1 cellular context compared by ENCODE assay signal in the genomic region with DNA sequence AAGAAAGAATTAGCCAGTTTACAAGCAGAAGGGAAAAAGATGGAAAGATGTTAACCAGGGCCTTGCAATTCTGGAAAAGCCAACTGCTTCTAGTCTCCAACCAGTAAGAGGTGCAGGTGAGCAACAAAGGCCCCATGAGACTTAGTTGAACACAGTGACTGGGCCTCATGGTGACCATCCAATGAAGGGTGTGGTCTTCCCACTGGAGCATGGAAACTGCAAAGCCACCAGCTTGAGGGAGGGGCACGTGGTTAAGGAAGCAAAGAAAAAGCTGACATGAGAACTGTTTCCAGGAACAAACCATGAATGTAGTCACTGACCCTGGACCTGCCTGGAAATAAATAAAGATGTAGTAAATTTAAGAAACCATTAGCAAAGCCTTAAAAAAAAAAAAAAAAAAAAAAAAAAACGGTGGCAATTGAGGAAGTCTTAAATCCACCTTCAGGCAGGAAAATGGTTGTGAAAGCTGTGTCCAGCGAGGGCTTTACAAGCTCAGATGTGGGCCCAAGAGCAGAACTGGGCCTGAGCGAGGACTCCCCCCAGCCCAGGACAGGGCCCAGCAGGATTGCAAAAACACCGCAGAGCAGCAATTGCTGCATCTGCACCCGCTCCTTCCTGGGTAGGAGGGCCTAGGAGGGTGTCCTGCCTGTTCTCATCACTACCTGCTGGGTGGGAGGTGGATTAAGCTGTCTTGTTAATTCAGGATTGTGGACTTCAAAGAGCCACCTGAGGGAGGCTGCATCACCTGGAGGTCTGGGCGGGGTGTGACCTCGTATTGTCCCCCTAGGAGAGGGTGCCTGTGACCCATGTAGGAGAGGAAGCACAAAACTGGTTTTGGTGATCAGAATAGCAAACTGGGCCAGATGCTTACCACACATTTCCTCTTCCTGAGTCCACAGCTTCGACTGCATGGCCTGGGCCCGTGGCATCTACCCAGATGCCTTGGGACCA.
TF ChIP-seq lines count a peak whose summit lies in the region.

No MANE protein-coding gene starts in this region.

TF ChIP-seq in K562, 482 proteins besides CTCF, POLR2A, EP300 and RAD21:
- TF ChIP-seq ZNF551 (CRISPR knock-in tag; IDR thresholded peaks at IDR 0.05) = no peak
- 0 out of 2 replicates have a peak, but pooled peaks have one; percentile 19 for TF ChIP-seq SPI1 (IDR thresholded peaks at IDR 0.05; ENCODE audit: borderline replicate concordance, low read depth, low read length)
- no peak for TF ChIP-seq TOE1 (IDR thresholded peaks at IDR 0.05; ENCODE audit: borderline replicate concordance)
- TF ChIP-seq TOE1 (CRISPR knock-in tag; IDR thresholded peaks at IDR 0.05; ENCODE audit: borderline replicate concordance, low read depth) = no peak
- TF ChIP-seq, protein P1, sequence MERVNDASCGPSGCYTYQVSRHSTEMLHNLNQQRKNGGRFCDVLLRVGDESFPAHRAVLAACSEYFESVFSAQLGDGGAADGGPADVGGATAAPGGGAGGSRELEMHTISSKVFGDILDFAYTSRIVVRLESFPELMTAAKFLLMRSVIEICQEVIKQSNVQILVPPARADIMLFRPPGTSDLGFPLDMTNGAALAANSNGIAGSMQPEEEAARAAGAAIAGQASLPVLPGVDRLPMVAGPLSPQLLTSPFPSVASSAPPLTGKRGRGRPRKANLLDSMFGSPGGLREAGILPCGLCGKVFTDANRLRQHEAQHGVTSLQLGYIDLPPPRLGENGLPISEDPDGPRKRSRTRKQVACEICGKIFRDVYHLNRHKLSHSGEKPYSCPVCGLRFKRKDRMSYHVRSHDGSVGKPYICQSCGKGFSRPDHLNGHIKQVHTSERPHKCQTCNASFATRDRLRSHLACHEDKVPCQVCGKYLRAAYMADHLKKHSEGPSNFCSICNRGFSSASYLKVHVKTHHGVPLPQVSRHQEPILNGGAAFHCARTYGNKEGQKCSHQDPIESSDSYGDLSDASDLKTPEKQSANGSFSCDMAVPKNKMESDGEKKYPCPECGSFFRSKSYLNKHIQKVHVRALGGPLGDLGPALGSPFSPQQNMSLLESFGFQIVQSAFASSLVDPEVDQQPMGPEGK (CRISPR knock-in tag; IDR thresholded peaks at IDR 0.05; ENCODE audit: borderline replicate concordance) = no peak
- TF ChIP-seq, protein P2, sequence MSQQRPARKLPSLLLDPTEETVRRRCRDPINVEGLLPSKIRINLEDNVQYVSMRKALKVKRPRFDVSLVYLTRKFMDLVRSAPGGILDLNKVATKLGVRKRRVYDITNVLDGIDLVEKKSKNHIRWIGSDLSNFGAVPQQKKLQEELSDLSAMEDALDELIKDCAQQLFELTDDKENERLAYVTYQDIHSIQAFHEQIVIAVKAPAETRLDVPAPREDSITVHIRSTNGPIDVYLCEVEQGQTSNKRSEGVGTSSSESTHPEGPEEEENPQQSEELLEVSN (IDR thresholded peaks at IDR 0.05; ENCODE audit: borderline replicate concordance in 1 of 2, extremely low read depth in 1 of 2, insufficient read depth in 1 of 2, insufficient read length in 1 of 2, low read depth in 1 of 2, low read length in 1 of 2, poor library complexity in 1 of 2, severe bottlenecking in 1 of 2) = peak in 1 of 2 experiments; percentile 21
- TF ChIP-seq L3MBTL2 (IDR thresholded peaks at IDR 0.05) = peak; percentile 69
- no peak for TF ChIP-seq BRCA1 (IDR thresholded peaks at IDR 0.05)
- no peak for TF ChIP-seq BRCA1 (CRISPR knock-in tag; IDR thresholded peaks at IDR 0.05)
- TF ChIP-seq MNT (conservative IDR thresholded peaks at IDR 0.05) = 0 out of 4 replicates have a peak, but pooled peaks of 1 of the 2 experiments have one; percentile 20
- TF ChIP-seq NEUROD1 (IDR thresholded peaks at IDR 0.05; ENCODE audit: borderline replicate concordance, low read depth, low read length, partially characterized antibody) = no peak
- 0 out of 2 replicates have a peak, but pooled peaks have one; percentile 0 for TF ChIP-seq POLR2AphosphoS5 (IDR thresholded peaks at IDR 0.05; ENCODE audit: control insufficient read depth, insufficient read depth, low read depth, low read length)
- 0 out of 2 replicates have a peak, but pooled peaks have one; percentile 19 for TF ChIP-seq MAX (CRISPR knock-in tag; IDR thresholded peaks at IDR 0.05)
- TF ChIP-seq EHMT2 (IDR thresholded peaks at IDR 0.05) = 0 out of 2 replicates have a peak, but pooled peaks have one; percentile 31
- TF ChIP-seq, protein P3, sequence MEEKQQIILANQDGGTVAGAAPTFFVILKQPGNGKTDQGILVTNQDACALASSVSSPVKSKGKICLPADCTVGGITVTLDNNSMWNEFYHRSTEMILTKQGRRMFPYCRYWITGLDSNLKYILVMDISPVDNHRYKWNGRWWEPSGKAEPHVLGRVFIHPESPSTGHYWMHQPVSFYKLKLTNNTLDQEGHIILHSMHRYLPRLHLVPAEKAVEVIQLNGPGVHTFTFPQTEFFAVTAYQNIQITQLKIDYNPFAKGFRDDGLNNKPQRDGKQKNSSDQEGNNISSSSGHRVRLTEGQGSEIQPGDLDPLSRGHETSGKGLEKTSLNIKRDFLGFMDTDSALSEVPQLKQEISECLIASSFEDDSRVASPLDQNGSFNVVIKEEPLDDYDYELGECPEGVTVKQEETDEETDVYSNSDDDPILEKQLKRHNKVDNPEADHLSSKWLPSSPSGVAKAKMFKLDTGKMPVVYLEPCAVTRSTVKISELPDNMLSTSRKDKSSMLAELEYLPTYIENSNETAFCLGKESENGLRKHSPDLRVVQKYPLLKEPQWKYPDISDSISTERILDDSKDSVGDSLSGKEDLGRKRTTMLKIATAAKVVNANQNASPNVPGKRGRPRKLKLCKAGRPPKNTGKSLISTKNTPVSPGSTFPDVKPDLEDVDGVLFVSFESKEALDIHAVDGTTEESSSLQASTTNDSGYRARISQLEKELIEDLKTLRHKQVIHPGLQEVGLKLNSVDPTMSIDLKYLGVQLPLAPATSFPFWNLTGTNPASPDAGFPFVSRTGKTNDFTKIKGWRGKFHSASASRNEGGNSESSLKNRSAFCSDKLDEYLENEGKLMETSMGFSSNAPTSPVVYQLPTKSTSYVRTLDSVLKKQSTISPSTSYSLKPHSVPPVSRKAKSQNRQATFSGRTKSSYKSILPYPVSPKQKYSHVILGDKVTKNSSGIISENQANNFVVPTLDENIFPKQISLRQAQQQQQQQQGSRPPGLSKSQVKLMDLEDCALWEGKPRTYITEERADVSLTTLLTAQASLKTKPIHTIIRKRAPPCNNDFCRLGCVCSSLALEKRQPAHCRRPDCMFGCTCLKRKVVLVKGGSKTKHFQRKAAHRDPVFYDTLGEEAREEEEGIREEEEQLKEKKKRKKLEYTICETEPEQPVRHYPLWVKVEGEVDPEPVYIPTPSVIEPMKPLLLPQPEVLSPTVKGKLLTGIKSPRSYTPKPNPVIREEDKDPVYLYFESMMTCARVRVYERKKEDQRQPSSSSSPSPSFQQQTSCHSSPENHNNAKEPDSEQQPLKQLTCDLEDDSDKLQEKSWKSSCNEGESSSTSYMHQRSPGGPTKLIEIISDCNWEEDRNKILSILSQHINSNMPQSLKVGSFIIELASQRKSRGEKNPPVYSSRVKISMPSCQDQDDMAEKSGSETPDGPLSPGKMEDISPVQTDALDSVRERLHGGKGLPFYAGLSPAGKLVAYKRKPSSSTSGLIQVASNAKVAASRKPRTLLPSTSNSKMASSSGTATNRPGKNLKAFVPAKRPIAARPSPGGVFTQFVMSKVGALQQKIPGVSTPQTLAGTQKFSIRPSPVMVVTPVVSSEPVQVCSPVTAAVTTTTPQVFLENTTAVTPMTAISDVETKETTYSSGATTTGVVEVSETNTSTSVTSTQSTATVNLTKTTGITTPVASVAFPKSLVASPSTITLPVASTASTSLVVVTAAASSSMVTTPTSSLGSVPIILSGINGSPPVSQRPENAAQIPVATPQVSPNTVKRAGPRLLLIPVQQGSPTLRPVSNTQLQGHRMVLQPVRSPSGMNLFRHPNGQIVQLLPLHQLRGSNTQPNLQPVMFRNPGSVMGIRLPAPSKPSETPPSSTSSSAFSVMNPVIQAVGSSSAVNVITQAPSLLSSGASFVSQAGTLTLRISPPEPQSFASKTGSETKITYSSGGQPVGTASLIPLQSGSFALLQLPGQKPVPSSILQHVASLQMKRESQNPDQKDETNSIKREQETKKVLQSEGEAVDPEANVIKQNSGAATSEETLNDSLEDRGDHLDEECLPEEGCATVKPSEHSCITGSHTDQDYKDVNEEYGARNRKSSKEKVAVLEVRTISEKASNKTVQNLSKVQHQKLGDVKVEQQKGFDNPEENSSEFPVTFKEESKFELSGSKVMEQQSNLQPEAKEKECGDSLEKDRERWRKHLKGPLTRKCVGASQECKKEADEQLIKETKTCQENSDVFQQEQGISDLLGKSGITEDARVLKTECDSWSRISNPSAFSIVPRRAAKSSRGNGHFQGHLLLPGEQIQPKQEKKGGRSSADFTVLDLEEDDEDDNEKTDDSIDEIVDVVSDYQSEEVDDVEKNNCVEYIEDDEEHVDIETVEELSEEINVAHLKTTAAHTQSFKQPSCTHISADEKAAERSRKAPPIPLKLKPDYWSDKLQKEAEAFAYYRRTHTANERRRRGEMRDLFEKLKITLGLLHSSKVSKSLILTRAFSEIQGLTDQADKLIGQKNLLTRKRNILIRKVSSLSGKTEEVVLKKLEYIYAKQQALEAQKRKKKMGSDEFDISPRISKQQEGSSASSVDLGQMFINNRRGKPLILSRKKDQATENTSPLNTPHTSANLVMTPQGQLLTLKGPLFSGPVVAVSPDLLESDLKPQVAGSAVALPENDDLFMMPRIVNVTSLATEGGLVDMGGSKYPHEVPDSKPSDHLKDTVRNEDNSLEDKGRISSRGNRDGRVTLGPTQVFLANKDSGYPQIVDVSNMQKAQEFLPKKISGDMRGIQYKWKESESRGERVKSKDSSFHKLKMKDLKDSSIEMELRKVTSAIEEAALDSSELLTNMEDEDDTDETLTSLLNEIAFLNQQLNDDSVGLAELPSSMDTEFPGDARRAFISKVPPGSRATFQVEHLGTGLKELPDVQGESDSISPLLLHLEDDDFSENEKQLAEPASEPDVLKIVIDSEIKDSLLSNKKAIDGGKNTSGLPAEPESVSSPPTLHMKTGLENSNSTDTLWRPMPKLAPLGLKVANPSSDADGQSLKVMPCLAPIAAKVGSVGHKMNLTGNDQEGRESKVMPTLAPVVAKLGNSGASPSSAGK (IDR thresholded peaks at IDR 0.05) = peak; percentile 33; the same call in 1 of the 2 replicates
- no peak for TF ChIP-seq TCF3 (CRISPR knock-in tag; IDR thresholded peaks at IDR 0.05)
